24 cellular contexts compared by ENCODE assay signal in the genomic region with DNA sequence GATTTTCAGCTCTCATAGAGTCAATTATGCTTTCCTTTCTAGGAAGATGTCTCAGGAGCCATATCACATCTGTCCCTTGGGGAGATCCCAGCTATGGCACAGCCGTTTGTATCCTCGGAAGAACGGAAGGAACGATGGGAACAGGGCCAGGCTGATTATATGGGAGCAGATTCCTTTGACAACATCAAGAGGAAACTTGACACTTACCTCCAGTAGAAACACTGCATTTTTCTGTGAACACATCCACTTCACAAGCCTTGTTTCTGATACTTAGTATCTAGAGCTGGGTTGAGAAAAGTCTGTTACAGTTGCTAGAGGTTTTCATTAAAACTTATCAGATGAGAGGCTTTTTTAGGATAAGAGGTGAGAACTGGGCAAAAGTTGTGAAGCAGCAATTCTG. TPM values are rescaled to one million over a fixed set of nuclear protein-coding genes. Genes with fewer than 3 reads are reported as not detected.
DNase-seq lines count a peak whose midpoint lies in the region; ATAC-seq and TF ChIP-seq lines count a peak whose summit lies in the region.
"Had no signal": no experiment of that assay in that cellular context is flagged by ENCODE, and none has a peak within 500 bp of the region (broad histone marks: within the 10 kb centered on the region; RNA-seq: fewer than 3 reads in every experiment).

No MANE protein-coding gene starts in this region.

- BruUV-seq in A673 (replicated peaks; lab: Mats Ljungman, UMichigan), result no TSS peak

- no peaks in the 10 kb centered on the region for H3K27me3 ChIP-seq in A673 (replicated peaks; ENCODE audit: insufficient read depth, low read depth, low read length, poor library complexity)
- no peaks in the 10 kb centered on the region for H3K27me3 ChIP-seq in CD4-positive, alpha-beta memory T cell (ENCODE audit: insufficient read depth, low read length)
- H3K27me3 ChIP-seq: spleen, vagina had no signal

- ATAC-seq in WTC11 (no peak), naive B cell (ENCODE audit: low read depth in 2 of 2) (no peak)
- ATAC-seq: Panc1; stimulated activated naive B cell treated with anti-CD40 and anti-IgM and Interleukin-4, amounts not matched to agents 10 μg/mL and 1 μg/mL and 100 μg/mL, for 72 hours had no signal

- no peak overlapping the region for H3K4me3 Mint-ChIP-seq in CD4-positive, alpha-beta memory T cell
- no peak overlapping the region for H3K4me3 Mint-ChIP-seq in WTC11
- no peak overlapping the region for H3K4me3 Mint-ChIP-seq in naive B cell
- H3K4me3 Mint-ChIP-seq: CD14-positive monocyte; IgD-negative memory B cell; stimulated activated naive B cell treated with anti-CD40 and anti-IgM and Interleukin-4, amounts not matched to agents 10 μg/mL and 1 μg/mL and 100 μg/mL, for 72 hours had no signal

- POLR2A ChIA-PET in A673 (lab: Charles Lee; ENCODE audit: low non-redundant PET), result no interaction called here
- POLR2A ChIA-PET in CD4-positive, alpha-beta memory T cell (lab: Charles Lee; ENCODE audit: partially characterized antibody), result no interaction called here
- POLR2A ChIA-PET in WTC11 (lab: Charles Lee), result no interaction called here

- H3K9me3 ChIP-seq in A673 (ENCODE audit: low read depth, low read length, poor library complexity, severe bottlenecking), result peaks cover 6% of the 10 kb centered on the region
- H3K9me3 ChIP-seq in CD4-positive, alpha-beta memory T cell (ENCODE audit: control insufficient read depth in 1 of 2, low read length in 2 of 2), result no peaks in the 10 kb centered on the region
- H3K9me3 ChIP-seq: thoracic aorta, vagina had no signal

- H3K4me3 ChIP-seq in A673 (ENCODE audit: low read depth, low read length, poor library complexity, severe bottlenecking), result no peak overlapping the region
- H3K4me3 ChIP-seq in CD4-positive, alpha-beta memory T cell (ENCODE audit: low read length in 2 of 2), result no peak overlapping the region
- H3K4me3 ChIP-seq: spleen, thoracic aorta, vagina had no signal

- intact Hi-C loops in A673 (cut with micrococcal nuclease; ENCODE audit: unreplicated experiment), result no loop called here
- intact Hi-C loops in CD4-positive, alpha-beta memory T cell (cut with micrococcal nuclease), result no loop called here

- H3K4me1 ChIP-seq in A673 (ENCODE audit: insufficient read depth, low read length, poor library complexity, severe bottlenecking), result peaks cover 12% of the 10 kb centered on the region
- no peaks in the 10 kb centered on the region for H3K4me1 ChIP-seq in CD4-positive, alpha-beta memory T cell (ENCODE audit: insufficient read depth, low read length)
- H3K4me1 ChIP-seq: spleen, vagina had no signal

- TF ChIP-seq CTCF in A673 (conservative IDR thresholded peaks at IDR 0.05; ENCODE audit: low read depth, low read length) (no peak), WTC11 (IDR thresholded peaks at IDR 0.05) (no peak)

- H3K27ac ChIP-seq in A673 (ENCODE audit: low read depth, low read length, poor library complexity, severe bottlenecking), result no peak overlapping the region
- H3K27ac ChIP-seq in CD4-positive, alpha-beta memory T cell (ENCODE audit: low read depth, low read length), result no peak overlapping the region
- H3K27ac ChIP-seq: spleen, thoracic aorta, vagina had no signal

- H3K4me1 Mint-ChIP-seq in CD4-positive, alpha-beta memory T cell, result no peaks in the 10 kb centered on the region
- H3K4me1 Mint-ChIP-seq in WTC11 (peaks cover 13% of the 10 kb centered on the region), naive B cell (no peaks in the 10 kb centered on the region)
- H3K4me1 Mint-ChIP-seq: CD14-positive monocyte; IgD-negative memory B cell; stimulated activated naive B cell treated with anti-CD40 and anti-IgM and Interleukin-4, amounts not matched to agents 10 μg/mL and 1 μg/mL and 100 μg/mL, for 72 hours had no signal

- no peaks in the 10 kb centered on the region for H3K9me3 Mint-ChIP-seq in CD4-positive, alpha-beta memory T cell
- H3K9me3 Mint-ChIP-seq in WTC11 (peaks cover 26% of the 10 kb centered on the region), naive B cell (peaks cover 0 to 8% (median 5%) of the 10 kb centered on the region in 7 donors)

- H3K27me3 Mint-ChIP-seq in CD4-positive, alpha-beta memory T cell, result no peaks in the 10 kb centered on the region
- H3K27me3 Mint-ChIP-seq in WTC11 (ENCODE audit: low read depth) (no peaks in the 10 kb centered on the region), naive B cell (no peaks in the 10 kb centered on the region)
- H3K27me3 Mint-ChIP-seq: IgD-negative memory B cell; stimulated activated naive B cell treated with anti-CD40 and anti-IgM and Interleukin-4, amounts not matched to agents 10 μg/mL and 1 μg/mL and 100 μg/mL, for 72 hours had no signal

- peak overlapping the region in 5 of 7 donors; percentile 3 to 83 (median 19) for H3K27ac Mint-ChIP-seq in CD4-positive, alpha-beta memory T cell
- H3K27ac Mint-ChIP-seq in WTC11, result 0 out of 2 replicates have a peak overlapping the region, but pooled peaks have one; percentile 39
- peak overlapping the region in 4 of 6 donors; percentile 12 to 86 (median 36) for H3K27ac Mint-ChIP-seq in naive B cell
- H3K27ac Mint-ChIP-seq: IgD-negative memory B cell; stimulated activated naive B cell treated with anti-CD40 and anti-IgM and Interleukin-4, amounts not matched to agents 10 μg/mL and 1 μg/mL and 100 μg/mL, for 72 hours had no signal

- CTCF ChIA-PET in A673 (lab: Charles Lee) (no interaction called here), WTC11 (lab: Charles Lee) (no interaction called here)
- CTCF ChIA-PET in CD4-positive, alpha-beta memory T cell (lab: Charles Lee; ENCODE audit: partially characterized antibody), result interaction anchor here (0.8 kb wide), 1 partner anchor 78 kb away, joined by 3 read pairs; no protein-coding TSS in a partner anchor

- DNase-seq in A673 (ENCODE audit: low spot score) (peak; percentile 33), WTC11 (ENCODE audit: low spot score) (no peak), naive B cell (no peak), NCI-H1105 treated with DMSO at 0.1 percent for 48 hours (lab: John Stamatoyannopoulos, UW) (no peak), NCI-H187 treated with DMSO at 0.1 percent for 48 hours (lab: John Stamatoyannopoulos, UW) (no peak), NCI-H226 (no peak)
- DNase-seq in CD4-positive, alpha-beta memory T cell, result no peak
- DNase-seq: activated CD4-positive, CD25-positive, alpha-beta regulatory T cell treated with anti-CD3 and anti-CD28 coated beads, Interleukin-2, amount 50 U/mL, for 72 hours; activated naive CD4-positive, alpha-beta T cell treated with anti-CD3 and anti-CD28 coated beads, Interleukin-2, amount 50 U/mL, for 16 hours; activated T-cell treated with anti-CD3 and anti-CD28 coated beads, Interleukin-2, amount 50 U/mL, for 48 hours; cortex of kidney; DMS153; NCI-H1417; NCI-H2081 treated with DMSO at 0.1 percent for 48 hours; NCI-H524 treated with DMSO at 0.1 percent for 48 hours; retina; spleen; stimulated activated CD4-positive, alpha-beta T cell treated with anti-CD3 and anti-CD28 coated beads, Interleukin-2, amount 100 ng/mL, for 48 hours; stimulated activated naive B cell treated with anti-CD40 and anti-IgM and Interleukin-4, amounts not matched to agents 10 μg/mL and 1 μg/mL and 100 μg/mL, for 72 hours had no signal

- peaks cover 7% of the 10 kb centered on the region for H3K36me3 ChIP-seq in A673 (ENCODE audit: insufficient read depth, low read length, poor library complexity, severe bottlenecking)
- peaks cover 28% of the 10 kb centered on the region for H3K36me3 ChIP-seq in CD4-positive, alpha-beta memory T cell (ENCODE audit: insufficient read depth, low read length)

- H3K36me3 Mint-ChIP-seq in CD4-positive, alpha-beta memory T cell, result peaks cover 47 to 63% of the 10 kb centered on the region in 2 donors
- H3K36me3 Mint-ChIP-seq in WTC11 (peaks cover 69% of the 10 kb centered on the region), naive B cell (peaks cover 21 to 27% of the 10 kb centered on the region in 2 donors)

TF ChIP-seq in WTC11, 78 proteins besides CTCF, POLR2A, EP300 and RAD21 (continues in another document):
- TF ChIP-seq, protein P1, sequence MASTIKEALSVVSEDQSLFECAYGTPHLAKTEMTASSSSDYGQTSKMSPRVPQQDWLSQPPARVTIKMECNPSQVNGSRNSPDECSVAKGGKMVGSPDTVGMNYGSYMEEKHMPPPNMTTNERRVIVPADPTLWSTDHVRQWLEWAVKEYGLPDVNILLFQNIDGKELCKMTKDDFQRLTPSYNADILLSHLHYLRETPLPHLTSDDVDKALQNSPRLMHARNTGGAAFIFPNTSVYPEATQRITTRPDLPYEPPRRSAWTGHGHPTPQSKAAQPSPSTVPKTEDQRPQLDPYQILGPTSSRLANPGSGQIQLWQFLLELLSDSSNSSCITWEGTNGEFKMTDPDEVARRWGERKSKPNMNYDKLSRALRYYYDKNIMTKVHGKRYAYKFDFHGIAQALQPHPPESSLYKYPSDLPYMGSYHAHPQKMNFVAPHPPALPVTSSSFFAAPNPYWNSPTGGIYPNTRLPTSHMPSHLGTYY (CRISPR knock-in tag; IDR thresholded peaks at IDR 0.05), result no peak
- TF ChIP-seq, protein P2, sequence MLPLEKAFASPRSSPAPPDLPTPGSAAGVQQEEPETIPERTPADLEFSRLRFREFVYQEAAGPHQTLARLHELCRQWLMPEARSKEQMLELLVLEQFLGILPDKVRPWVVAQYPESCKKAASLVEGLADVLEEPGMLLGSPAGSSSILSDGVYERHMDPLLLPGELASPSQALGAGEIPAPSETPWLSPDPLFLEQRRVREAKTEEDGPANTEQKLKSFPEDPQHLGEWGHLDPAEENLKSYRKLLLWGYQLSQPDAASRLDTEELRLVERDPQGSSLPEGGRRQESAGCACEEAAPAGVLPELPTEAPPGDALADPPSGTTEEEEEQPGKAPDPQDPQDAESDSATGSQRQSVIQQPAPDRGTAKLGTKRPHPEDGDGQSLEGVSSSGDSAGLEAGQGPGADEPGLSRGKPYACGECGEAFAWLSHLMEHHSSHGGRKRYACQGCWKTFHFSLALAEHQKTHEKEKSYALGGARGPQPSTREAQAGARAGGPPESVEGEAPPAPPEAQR (CRISPR knock-in tag; IDR thresholded peaks at IDR 0.05), result no peak
- TF ChIP-seq FOXK1 (CRISPR knock-in tag; IDR thresholded peaks at IDR 0.05) (no peak), EMX1 (CRISPR knock-in tag; IDR thresholded peaks at IDR 0.05) (no peak), SP1 (CRISPR knock-in tag; conservative IDR thresholded peaks at IDR 0.05) (no peak)

RNA-seq across cellular contexts. Expression of a gene that starts 35.4 kb away (rescaled TPM):
- total RNA-seq in A673 (2021) (5.1 and 8.7 TPM in 2 replicates), WTC11 (2021) (34.8 to 43.1 TPM (median 41.7 TPM) in 3 replicates)
- total RNA-seq in CD4-positive, alpha-beta memory T cell, result 10 to 100 TPM; 20.9 to 24.1 TPM
- 10 to 100 TPM; 34.4 to 54.9 TPM for polyA plus RNA-seq in CD4-positive, alpha-beta memory T cell
- 10 to 100 TPM in 5 of 6 donors, 1 to 10 TPM in 1; 8.3 to 23.0 (median 20.2) TPM for polyA plus RNA-seq in naive B cell (ENCODE audit: low read depth in 6 of 6)

RNA-seq across cellular contexts. Expression of a gene that starts 59.6 kb away (rescaled TPM):
- total RNA-seq in A673 (2021) (37.6 and 40.1 TPM in 2 replicates), WTC11 (2021) (62.4 to 84.0 TPM (median 73.8 TPM) in 3 replicates)
- 10 to 100 TPM; 20.0 to 22.8 TPM for total RNA-seq in CD4-positive, alpha-beta memory T cell
- polyA plus RNA-seq in CD4-positive, alpha-beta memory T cell, result 10 to 100 TPM; 15.0 to 17.1 TPM
- polyA plus RNA-seq in naive B cell (ENCODE audit: low read depth in 6 of 6), result 10 to 100 TPM; 13.6 to 26.1 (median 21.6) TPM
